Comparison of ENCODE assay signal across 16 cellular contexts in the genomic region with DNA sequence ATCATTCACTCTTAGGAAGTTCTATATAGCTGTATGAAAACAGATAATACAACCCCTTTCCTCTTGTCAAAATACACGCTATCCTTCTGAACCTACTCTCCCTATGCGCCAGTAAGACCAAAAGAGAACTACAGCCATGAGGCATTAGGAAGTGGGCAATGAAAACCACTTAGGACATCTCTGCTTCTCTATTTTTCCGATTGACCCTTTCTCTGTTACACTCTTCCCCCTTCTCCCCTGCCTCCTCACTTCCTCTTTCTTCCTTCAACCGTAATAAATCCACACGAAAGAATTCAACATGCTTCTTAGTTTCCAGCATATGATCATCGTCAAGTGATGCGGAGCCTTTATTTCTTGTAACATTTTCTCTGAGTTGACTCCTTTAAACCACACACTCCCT.
A peak's percentile ranks its signal among the peaks of the same experiment; 100 is the strongest.
DNase-seq lines count a peak whose midpoint lies in the region; ATAC-seq, FAIRE-seq and TF ChIP-seq lines count a peak whose summit lies in the region.
"Had no signal": no experiment of that assay in that cellular context is flagged by ENCODE, and none has a peak within 500 bp of the region (broad histone marks: within the 10 kb centered on the region; RNA-seq: fewer than 3 reads in every experiment).

No MANE protein-coding gene starts in this region.

- H3K36me3 Mint-ChIP-seq in activated B cell treated with CpG ODN at 0.5 μM for 24 hours (ENCODE audit: low read depth): no peaks in the 10 kb centered on the region
- H3K36me3 Mint-ChIP-seq in CD4-positive, alpha-beta T cell (ENCODE audit: low read depth): no peaks in the 10 kb centered on the region
- H3K36me3 Mint-ChIP-seq: IgD-negative memory B cell had no signal

- POLR2A ChIA-PET in activated B cell treated with CpG ODN at 0.5 μM for 24 hours (lab: Charles Lee): no interaction called here
- POLR2A ChIA-PET in CD4-positive, alpha-beta T cell (lab: Charles Lee): no interaction called here

- ATAC-seq in activated B cell treated with CpG ODN at 0.5 μM for 24 hours (ENCODE audit: low read depth) (peak; percentile 21), HG02840 (IDR thresholded peaks at IDR 0.05; ENCODE audit: low FRiP score, unreplicated experiment) (no peak)
- no peak for ATAC-seq in CD4-positive, alpha-beta T cell (ENCODE audit: poor library complexity)
- ATAC-seq: T-helper 17 cell had no signal

- no peak overlapping the region for H3K27ac Mint-ChIP-seq in activated B cell treated with CpG ODN at 0.5 μM for 24 hours
- H3K27ac Mint-ChIP-seq in CD4-positive, alpha-beta T cell: no peak overlapping the region
- H3K27ac Mint-ChIP-seq: IgD-negative memory B cell, T-helper 17 cell had no signal

- TF ChIP-seq POLR2A in GM12891 (IDR thresholded peaks at IDR 0.05; ENCODE audit: low read depth, low read length): no peak

- FAIRE-seq in GM12891 (lab: Jason Lieb, UNC): no peak
- FAIRE-seq: D721Med, H54 had no signal

- peaks cover 7% of the 10 kb centered on the region for H3K27me3 Mint-ChIP-seq in activated B cell treated with CpG ODN at 0.5 μM for 24 hours
- peaks cover 22% of the 10 kb centered on the region for H3K27me3 Mint-ChIP-seq in CD4-positive, alpha-beta T cell

- DNase-seq in GM12891 (ENCODE audit: insufficient read length, low spot score): no peak
- peak; percentile 98 for DNase-seq in MV-4-11 (lab: John Stamatoyannopoulos, UW)
- DNase-seq in activated B cell treated with CpG ODN at 0.5 μM for 24 hours: no peak
- DNase-seq in putamen (ENCODE audit: low spot score): peak; percentile 13
- DNase-seq in CD4-positive, alpha-beta T cell: no peak
- DNase-seq in stimulated activated CD4-positive, alpha-beta T cell treated with anti-CD3 and anti-CD28 coated beads, Interleukin-12 subunit alpha, Interleukin-12 subunit beta, amount 100 ng/mL, for 4 hours: no peak
- DNase-seq: activated CD4-positive, CD25-positive, alpha-beta regulatory T cell treated with anti-CD3 and anti-CD28 coated beads, Interleukin-2, amount 50 U/mL, for 72 hours; activated gamma-delta T cell treated with Interleukin-2 at 50 U/mL for 16 hours; NCI-H1417; nucleus accumbens; stimulated activated CD4-positive, alpha-beta T cell treated with anti-CD3 and anti-CD28 coated beads, Interleukin-2, amount 100 ng/mL, for 48 hours; T-helper 17 cell had no signal

- no peak for TF ChIP-seq CTCF in activated B cell treated with CpG ODN at 0.5 μM for 24 hours (IDR thresholded peaks at IDR 0.05)
- TF ChIP-seq CTCF in CD4-positive, alpha-beta T cell (IDR thresholded peaks at IDR 0.05): no peak

- no peak overlapping the region for H3K4me3 Mint-ChIP-seq in activated B cell treated with CpG ODN at 0.5 μM for 24 hours
- H3K4me3 Mint-ChIP-seq in CD4-positive, alpha-beta T cell: no peak overlapping the region
- H3K4me3 Mint-ChIP-seq: IgD-negative memory B cell, T-helper 17 cell had no signal

- no peaks in the 10 kb centered on the region for H3K9me3 Mint-ChIP-seq in activated B cell treated with CpG ODN at 0.5 μM for 24 hours
- H3K9me3 Mint-ChIP-seq in CD4-positive, alpha-beta T cell: no peaks in the 10 kb centered on the region
- H3K9me3 Mint-ChIP-seq: IgD-negative memory B cell had no signal

- CTCF ChIA-PET in activated B cell treated with CpG ODN at 0.5 μM for 24 hours (lab: Charles Lee): no interaction called here
- CTCF ChIA-PET in CD4-positive, alpha-beta T cell (lab: Charles Lee): no interaction called here

- intact Hi-C loops in activated B cell treated with CpG ODN at 0.5 μM for 24 hours (cut with micrococcal nuclease): no loop called here
- intact Hi-C loops in CD4-positive, alpha-beta T cell (cut with DNase I, micrococcal nuclease): no loop called here

- peaks cover 6% of the 10 kb centered on the region for H3K4me1 Mint-ChIP-seq in activated B cell treated with CpG ODN at 0.5 μM for 24 hours
- no peaks in the 10 kb centered on the region for H3K4me1 Mint-ChIP-seq in CD4-positive, alpha-beta T cell (ENCODE audit: low read depth)
- H3K4me1 Mint-ChIP-seq: T-helper 17 cell had no signal

- H3K9me3 ChIP-seq in CD4-positive, alpha-beta T cell (ENCODE audit: control insufficient read depth, low read length): no peaks in the 10 kb centered on the region

- H3K27ac ChIP-seq in CD4-positive, alpha-beta T cell (ENCODE audit: low read depth, low read length): no peak overlapping the region

- no peaks in the 10 kb centered on the region for H3K27me3 ChIP-seq in CD4-positive, alpha-beta T cell (ENCODE audit: control insufficient read depth, insufficient read depth, low read length)

TF ChIP-seq in GM12891, 5 proteins besides CTCF, POLR2A, EP300 and RAD21:
- TF ChIP-seq SPI1 (IDR thresholded peaks at IDR 0.05; ENCODE audit: low read depth, low read length): peak; percentile 91
- TF ChIP-seq PAX5 (IDR thresholded peaks at IDR 0.05; ENCODE audit: insufficient read depth, low read length, severe bottlenecking): no peak

Comparison
In these comparisons a context has a peak if more than half of its experiments do, and no peak if none do; other contexts are left out.
1. DNase-seq: peak in MV-4-11 (single experiment) and putamen (single experiment); none in GM12891 (single experiment), activated B cell treated with CpG ODN at 0.5 μM for 24 hours (single experiment), CD4-positive, alpha-beta T cell (0 of 10) and stimulated activated CD4-positive, alpha-beta T cell treated with anti-CD3 and anti-CD28 coated beads, Interleukin-12 subunit alpha, Interleukin-12 subunit beta, amount 100 ng/mL, for 4 hours (single experiment).